In genomic region chr12:23753627-23754358, GRCh38 we compare ENCODE assay signal across 14 cellular contexts.
DNase-seq lines count a peak whose midpoint lies in the region; TF ChIP-seq lines count a peak whose summit lies in the region.
"Had no signal": no experiment of that assay in that cellular context is flagged by ENCODE, and none has a peak within 500 bp of the region (broad histone marks: within the 10 kb centered on the region; RNA-seq: fewer than 3 reads in every experiment).

No MANE protein-coding gene starts in this region.

- no peaks in the 10 kb centered on the region for H3K27me3 ChIP-seq in HUES64 (ENCODE audit: insufficient read depth, low read length)
- H3K27me3 ChIP-seq: SJSA1 had no signal

- H3K27ac Mint-ChIP-seq in mesothelial cell of epicardium, result peak overlapping the region; percentile 51
- H3K27ac Mint-ChIP-seq in type B pancreatic cell, result peak overlapping the region; percentile 17
- H3K27ac Mint-ChIP-seq: CD8-positive, alpha-beta T cell had no signal

- peak; percentile 46 for DNase-seq in ecto neural progenitor cell (ENCODE audit: low spot score)
- DNase-seq in mesothelial cell of epicardium (ENCODE audit: low spot score in 2 of 2, unreplicated experiment in 2 of 2), result no peak
- DNase-seq in type B pancreatic cell (ENCODE audit: extremely low spot score, unreplicated experiment), result no peak
- DNase-seq in hippocampal formation (lab: John Stamatoyannopoulos, UW), result no peak
- DNase-seq in DMS114 treated with DMSO at 0.1 percent for 48 hours (lab: John Stamatoyannopoulos, UW; ENCODE audit: unreplicated experiment), result no peak
- no peak for DNase-seq in activated CD4-positive, alpha-beta T cell treated with anti-CD3 and anti-CD28 coated beads, Interleukin-2, amount 50 U/mL, for 1 hour
- DNase-seq: CD8-positive, alpha-beta T cell; NCI-H1417 treated with DMSO at 0.1 percent for 48 hours; NCI-H2081; NCI-H226; NCI-H526; RPMI8226 had no signal

- H3K36me3 Mint-ChIP-seq in mesothelial cell of epicardium (no peaks in the 10 kb centered on the region), type B pancreatic cell (peaks cover 3% of the 10 kb centered on the region)
- H3K36me3 Mint-ChIP-seq: CD8-positive, alpha-beta T cell had no signal

- H3K36me3 ChIP-seq in HUES64 (ENCODE audit: insufficient read depth, low read length), result no peaks in the 10 kb centered on the region
- H3K36me3 ChIP-seq: SJSA1 had no signal

- H3K9me3 Mint-ChIP-seq in mesothelial cell of epicardium (no peaks in the 10 kb centered on the region), type B pancreatic cell (no peaks in the 10 kb centered on the region)
- H3K9me3 Mint-ChIP-seq: CD8-positive, alpha-beta T cell had no signal

- no peak for TF ChIP-seq CTCF in mesothelial cell of epicardium (IDR thresholded peaks at IDR 0.05; ENCODE audit: unreplicated experiment)
- no peak for TF ChIP-seq CTCF in type B pancreatic cell (conservative IDR thresholded peaks at IDR 0.05)

- no peak overlapping the region for H3K4me3 ChIP-seq in HUES64 (ENCODE audit: low read length)
- H3K4me3 ChIP-seq: SJSA1 had no signal

- H3K27ac ChIP-seq in HUES64 (ENCODE audit: low read depth, low read length), result peak overlapping the region; percentile 38
- H3K27ac ChIP-seq: SJSA1 had no signal

- H3K9me3 ChIP-seq in HUES64 (ENCODE audit: insufficient read depth, low read depth, low read length), result no peaks in the 10 kb centered on the region
- H3K9me3 ChIP-seq: SJSA1 had no signal

- peaks cover 65% of the 10 kb centered on the region for H3K4me1 ChIP-seq in HUES64 (ENCODE audit: insufficient read depth, low read length)

- no peak overlapping the region for H3K9ac ChIP-seq in HUES64 (ENCODE audit: low read depth, low read length)

- WGBS in HUES64, result 74% methylated on average over 5 of the region's 5 CpGs

- no peak overlapping the region for H3K4me3 Mint-ChIP-seq in mesothelial cell of epicardium
- peak overlapping the region; percentile 3 for H3K4me3 Mint-ChIP-seq in type B pancreatic cell
- H3K4me3 Mint-ChIP-seq: CD8-positive, alpha-beta T cell had no signal

- H3K4me1 Mint-ChIP-seq in mesothelial cell of epicardium, result peaks cover 28% of the 10 kb centered on the region
- peaks cover 11% of the 10 kb centered on the region for H3K4me1 Mint-ChIP-seq in type B pancreatic cell (ENCODE audit: unreplicated experiment)

- no peaks in the 10 kb centered on the region for H3K27me3 Mint-ChIP-seq in mesothelial cell of epicardium (ENCODE audit: low read depth)
- H3K27me3 Mint-ChIP-seq in type B pancreatic cell, result no peaks in the 10 kb centered on the region
